Comparison of ENCODE assay signal across 14 cellular contexts in the genomic region with DNA sequence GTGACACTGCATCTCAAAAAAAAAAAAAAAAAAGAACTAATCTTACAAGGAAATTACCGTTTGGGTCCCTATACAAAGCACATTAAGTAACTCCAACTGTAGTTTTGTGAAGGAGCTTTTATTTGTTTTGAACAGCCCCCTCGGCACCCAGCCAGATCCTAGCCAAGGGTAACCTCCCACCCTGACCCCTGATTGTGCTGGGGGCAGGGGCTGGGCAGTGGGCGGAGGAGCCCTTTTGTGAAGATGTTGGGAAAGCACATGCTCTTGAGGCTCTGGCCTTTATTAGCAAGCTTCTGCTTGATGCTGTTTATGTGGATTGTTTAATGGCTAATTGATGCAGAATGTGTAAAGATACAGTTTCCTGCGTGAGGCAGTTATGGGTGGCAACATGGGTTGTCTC.
"Had no signal": no experiment of that assay in that cellular context is flagged by ENCODE, and none has a peak within 500 bp of the region (broad histone marks: within the 10 kb centered on the region; RNA-seq: fewer than 3 reads in every experiment).

No MANE protein-coding gene starts in this region.

- DNase-seq: effector CD8-positive, alpha-beta T cell; heart left ventricle; hippocampal formation; kidney glomerular epithelial cell; mammary epithelial cell; naive thymus-derived CD4-positive, alpha-beta T cell; occipital lobe; pancreas; right cardiac atrium; stimulated activated CD4-positive, alpha-beta T cell treated with anti-CD3 and anti-CD28 coated beads, Interleukin-2, amount 100 ng/mL, for 48 hours; stimulated activated naive CD4-positive, alpha-beta T cell treated with Interleukin-2 at 50 U/mL for 16 hours; trophoblast cell had no signal

- H3K36me3 ChIP-seq: pancreas had no signal

- H3K9me3 ChIP-seq: pancreas had no signal

- H3K4me2 ChIP-seq: smooth muscle cell had no signal

- H3K27me3 ChIP-seq: heart left ventricle, pancreas had no signal

- ATAC-seq: heart left ventricle; naive thymus-derived CD4-positive, alpha-beta T cell; pancreas; right cardiac atrium had no signal

- H3K4me1 ChIP-seq: heart left ventricle, pancreas had no signal

- H3K4me3 ChIP-seq: coronary artery, heart left ventricle, pancreas, smooth muscle cell had no signal

- H3K27ac ChIP-seq: coronary artery, heart left ventricle, pancreas had no signal
